In genomic region chr18:41036346-41036745, GRCh38 we compare ENCODE assay signal across 30 cellular contexts.
"Had no signal": no experiment of that assay in that cellular context is flagged by ENCODE, and none has a peak within 500 bp of the region (broad histone marks: within the 10 kb centered on the region; RNA-seq: fewer than 3 reads in every experiment).

No MANE protein-coding gene starts in this region.

- H3K27ac ChIP-seq: left ventricle myocardium inferior, pancreas, prostate gland, stomach, thyroid gland, transverse colon, upper lobe of left lung, vagina had no signal

- H3K27ac Mint-ChIP-seq: immature natural killer cell; memory B cell; naive thymus-derived CD4-positive, alpha-beta T cell; natural killer cell treated with Interleukin-12 subunit alpha and Interleukin-12 subunit beta and Interleukin-15 and Interleukin-18, amount 100 ng/mL, for 72 hours; stimulated activated naive B cell treated with anti-CD40 and anti-IgM and Interleukin-4, amounts not matched to agents 10 μg/mL and 1 μg/mL and 100 μg/mL, for 72 hours had no signal

- FAIRE-seq: pancreas had no signal

- H3K4me1 ChIP-seq: left ventricle myocardium inferior, pancreas, prostate gland, stomach, thyroid gland, transverse colon, upper lobe of left lung, vagina had no signal

- H3K36me3 ChIP-seq: left ventricle myocardium inferior, pancreas, prostate gland, stomach, thyroid gland, transverse colon, upper lobe of left lung, vagina had no signal

- H3K4me3 Mint-ChIP-seq: immature natural killer cell; memory B cell; naive thymus-derived CD4-positive, alpha-beta T cell; natural killer cell treated with Interleukin-12 subunit alpha and Interleukin-12 subunit beta and Interleukin-15 and Interleukin-18, amount 100 ng/mL, for 72 hours; stimulated activated naive B cell treated with anti-CD40 and anti-IgM and Interleukin-4, amounts not matched to agents 10 μg/mL and 1 μg/mL and 100 μg/mL, for 72 hours had no signal

- H3K4me3 ChIP-seq: left ventricle myocardium inferior, lung, mucosa of descending colon, pancreas, prostate gland, skin epidermis, stomach, testis, thyroid gland, transverse colon, upper lobe of left lung, vagina had no signal

- H3K9me3 ChIP-seq: mucosa of descending colon, pancreas, prostate gland, testis, thyroid gland, transverse colon, vagina had no signal

- H3K36me3 Mint-ChIP-seq: immature natural killer cell; memory B cell; naive thymus-derived CD4-positive, alpha-beta T cell; stimulated activated naive B cell treated with anti-CD40 and anti-IgM and Interleukin-4, amounts not matched to agents 10 μg/mL and 1 μg/mL and 100 μg/mL, for 72 hours had no signal

- ATAC-seq: mucosa of descending colon; naive thymus-derived CD4-positive, alpha-beta T cell; natural killer cell treated with Interleukin-12 subunit alpha and Interleukin-12 subunit beta and Interleukin-15 and Interleukin-18, amount 100 ng/mL, for 72 hours; pancreas; right cardiac atrium; sciatic nerve; stimulated activated naive B cell treated with anti-CD40 and anti-IgM and Interleukin-4, amounts not matched to agents 10 μg/mL and 1 μg/mL and 100 μg/mL, for 72 hours; stimulated activated naive CD8-positive, alpha-beta T cell treated with anti-CD3 and anti-CD28 coated beads, Interleukin-15, Interleukin-2, amounts not matched to agents 100 U/mL and 50 U/mL, for 24 hours had no signal

- H3K27me3 ChIP-seq: pancreas, stomach, testis, thyroid gland, transverse colon, upper lobe of left lung, vagina had no signal

- H3K4me1 Mint-ChIP-seq: immature natural killer cell; memory B cell; naive thymus-derived CD4-positive, alpha-beta T cell; stimulated activated naive B cell treated with anti-CD40 and anti-IgM and Interleukin-4, amounts not matched to agents 10 μg/mL and 1 μg/mL and 100 μg/mL, for 72 hours had no signal

- DNase-seq: hypothalamus; immature natural killer cell; islet precursor cell; left ventricle myocardium inferior; midbrain; mucosa of descending colon; naive thymus-derived CD4-positive, alpha-beta T cell; nucleus accumbens; pancreas; posterior cingulate gyrus; retina; right cardiac atrium; stimulated activated CD4-positive, alpha-beta T cell treated with anti-CD3 and anti-CD28 coated beads, Interleukin-12 subunit alpha, Interleukin-12 subunit beta, amount 100 ng/mL, for 4 hours; stimulated activated CD4-positive, alpha-beta T cell treated with anti-CD3 and anti-CD28 coated beads, Interleukin-15, amount 100 ng/mL, for 24 hours; stimulated activated CD4-positive, alpha-beta T cell treated with anti-CD3 and anti-CD28 coated beads, Interleukin-2, amount 100 ng/mL, for 24 hours; stimulated activated CD4-positive, alpha-beta T cell treated with anti-CD3 and anti-CD28 coated beads, Interleukin-4, amount 100 ng/mL, for 1 hour; stimulated activated naive B cell treated with anti-CD40 and anti-IgM and Interleukin-4, amounts not matched to agents 10 μg/mL and 1 μg/mL and 100 μg/mL, for 72 hours; stimulated activated naive CD8-positive, alpha-beta T cell treated with anti-CD3 and anti-CD28 coated beads, Interleukin-15, Interleukin-2, amounts not matched to agents 100 U/mL and 50 U/mL, for 24 hours; stomach; testis; thyroid gland; transverse colon; upper lobe of left lung had no signal

- H3K27me3 Mint-ChIP-seq: memory B cell; naive thymus-derived CD4-positive, alpha-beta T cell; natural killer cell treated with Interleukin-12 subunit alpha and Interleukin-12 subunit beta and Interleukin-15 and Interleukin-18, amount 100 ng/mL, for 72 hours; stimulated activated naive B cell treated with anti-CD40 and anti-IgM and Interleukin-4, amounts not matched to agents 10 μg/mL and 1 μg/mL and 100 μg/mL, for 72 hours had no signal
